In genomic region chr15:27095809-27096580, GRCh38 we compare ENCODE assay signal across 15 cellular contexts.
DNase-seq lines count a peak whose midpoint lies in the region; ATAC-seq, FAIRE-seq and TF ChIP-seq lines count a peak whose summit lies in the region.
"Had no signal": no experiment of that assay in that cellular context is flagged by ENCODE, and none has a peak within 500 bp of the region (broad histone marks: within the 10 kb centered on the region; RNA-seq: fewer than 3 reads in every experiment).

No MANE protein-coding gene starts in this region.

- ATAC-seq in GM21515 (IDR thresholded peaks at IDR 0.05; ENCODE audit: unreplicated experiment) = no peak

- no peak overlapping the region for H2AFZ ChIP-seq in astrocyte (ENCODE audit: low read depth, low read length)
- H2AFZ ChIP-seq: parathyroid adenoma had no signal

- no peak overlapping the region for H3K27ac ChIP-seq in astrocyte (ENCODE audit: low read depth, low read length)
- H3K27ac ChIP-seq in ascending aorta = no peak overlapping the region
- H3K27ac ChIP-seq: parathyroid adenoma, stomach had no signal

- no peaks in the 10 kb centered on the region for H3K79me2 ChIP-seq in astrocyte (ENCODE audit: insufficient read depth, low read length)
- H3K79me2 ChIP-seq: parathyroid adenoma had no signal

- no peaks in the 10 kb centered on the region for H4K20me1 ChIP-seq in astrocyte (ENCODE audit: insufficient read depth, low read length)

- H3K4me3 ChIP-seq in astrocyte (ENCODE audit: insufficient read depth, low read depth, low read length) = no peak overlapping the region
- no peak overlapping the region for H3K4me3 ChIP-seq in ascending aorta
- H3K4me3 ChIP-seq: stomach had no signal

- H3K9me3 ChIP-seq in astrocyte (ENCODE audit: insufficient read depth, low read depth, low read length) (no peaks in the 10 kb centered on the region), ascending aorta (no peaks in the 10 kb centered on the region)

- intact Hi-C loops in ascending aorta (cut with DNase I) = no loop called here

- H3K4me2 ChIP-seq in astrocyte (ENCODE audit: low read length) = peak overlapping the region; percentile 43

- H3K36me3 Mint-ChIP-seq in astrocyte (ENCODE audit: low read depth, unreplicated experiment) (no peaks in the 10 kb centered on the region), nephron (ENCODE audit: low read depth) (no peaks in the 10 kb centered on the region)
- H3K36me3 Mint-ChIP-seq: activated naive CD4-positive, alpha-beta T cell treated with anti-CD3 and anti-CD28 coated beads, Interleukin-2, amount 10 ng/mL, durations not matched to agents 7 days and 5 days had no signal

- peaks cover 7% of the 10 kb centered on the region for H3K4me1 ChIP-seq in astrocyte (ENCODE audit: insufficient read depth, low read length)
- no peaks in the 10 kb centered on the region for H3K4me1 ChIP-seq in ascending aorta
- H3K4me1 ChIP-seq: parathyroid adenoma had no signal

- DNase-seq in DMS 273 (lab: John Stamatoyannopoulos, UW; ENCODE audit: unreplicated experiment) = peak; percentile 93
- peak; percentile 94 to 97 for DNase-seq in NCI-H524 (lab: John Stamatoyannopoulos, UW)
- DNase-seq in astrocyte (ENCODE audit: low read depth) = peak; percentile 26
- no peak for DNase-seq in ascending aorta (ENCODE audit: low spot score in 2 of 2)
- DNase-seq in stimulated activated CD4-positive, alpha-beta T cell treated with anti-CD3 and anti-CD28 coated beads, Interleukin-4, amount 100 ng/mL, for 1 hour = no peak
- no peak for DNase-seq in T-helper 9 cell
- DNase-seq: activated CD4-positive, alpha-beta T cell treated with anti-CD3 and anti-CD28 coated beads, Interleukin-2, amount 10 ng/mL, durations not matched to agents 24 days and 14 days; activated naive CD4-positive, alpha-beta T cell treated with anti-CD3 and anti-CD28 coated beads, Interleukin-2, amount 10 ng/mL, durations not matched to agents 7 days and 5 days; DMS79 treated with DMSO at 0.1 percent for 48 hours; effector CD4-positive, alpha-beta T cell; NCI-H146; stomach had no signal

- peaks cover 15% of the 10 kb centered on the region for H3K4me1 Mint-ChIP-seq in astrocyte (ENCODE audit: low read depth, unreplicated experiment)
- H3K4me1 Mint-ChIP-seq in nephron = peaks cover 43% of the 10 kb centered on the region
- H3K4me1 Mint-ChIP-seq: activated CD4-positive, alpha-beta T cell treated with anti-CD3 and anti-CD28 coated beads, Interleukin-2, amount 10 ng/mL, durations not matched to agents 24 days and 14 days; activated naive CD4-positive, alpha-beta T cell treated with anti-CD3 and anti-CD28 coated beads, Interleukin-2, amount 10 ng/mL, durations not matched to agents 7 days and 5 days had no signal

- H3K27me3 ChIP-seq in astrocyte (ENCODE audit: insufficient read depth, low read length) (no peaks in the 10 kb centered on the region), ascending aorta (no peaks in the 10 kb centered on the region)
- H3K27me3 ChIP-seq: stomach had no signal

- H3K4me3 Mint-ChIP-seq in astrocyte (ENCODE audit: unreplicated experiment) = no peak overlapping the region
- H3K4me3 Mint-ChIP-seq in nephron = no peak overlapping the region
- H3K4me3 Mint-ChIP-seq: activated CD4-positive, alpha-beta T cell treated with anti-CD3 and anti-CD28 coated beads, Interleukin-2, amount 10 ng/mL, durations not matched to agents 24 days and 14 days; activated naive CD4-positive, alpha-beta T cell treated with anti-CD3 and anti-CD28 coated beads, Interleukin-2, amount 10 ng/mL, durations not matched to agents 7 days and 5 days had no signal

- no peaks in the 10 kb centered on the region for H3K27me3 Mint-ChIP-seq in astrocyte (ENCODE audit: low read depth, unreplicated experiment)
- H3K27me3 Mint-ChIP-seq in nephron (ENCODE audit: low read depth) = no peaks in the 10 kb centered on the region
- H3K27me3 Mint-ChIP-seq: activated CD4-positive, alpha-beta T cell treated with anti-CD3 and anti-CD28 coated beads, Interleukin-2, amount 10 ng/mL, durations not matched to agents 24 days and 14 days; activated naive CD4-positive, alpha-beta T cell treated with anti-CD3 and anti-CD28 coated beads, Interleukin-2, amount 10 ng/mL, durations not matched to agents 7 days and 5 days had no signal

- H3K27ac Mint-ChIP-seq in astrocyte (ENCODE audit: unreplicated experiment) = no peak overlapping the region
- peak overlapping the region; percentile 57 to 82 (median 73) for H3K27ac Mint-ChIP-seq in nephron
- H3K27ac Mint-ChIP-seq: activated CD4-positive, alpha-beta T cell treated with anti-CD3 and anti-CD28 coated beads, Interleukin-2, amount 10 ng/mL, durations not matched to agents 24 days and 14 days; activated naive CD4-positive, alpha-beta T cell treated with anti-CD3 and anti-CD28 coated beads, Interleukin-2, amount 10 ng/mL, durations not matched to agents 7 days and 5 days had no signal

- H3K9me3 Mint-ChIP-seq in astrocyte (ENCODE audit: unreplicated experiment) = no peaks in the 10 kb centered on the region
- H3K9me3 Mint-ChIP-seq in nephron = peaks cover 4% of the 10 kb centered on the region

- no peak for FAIRE-seq in astrocyte (lab: Jason Lieb, UNC)

- H3K36me3 ChIP-seq in astrocyte (ENCODE audit: insufficient read depth, low read length) (no peaks in the 10 kb centered on the region), ascending aorta (no peaks in the 10 kb centered on the region)
- H3K36me3 ChIP-seq: stomach had no signal

- TF ChIP-seq CTCF in astrocyte (IDR thresholded peaks at IDR 0.05; ENCODE audit: insufficient read depth, low read depth, low read length) = no peak
- TF ChIP-seq CTCF in nephron (IDR thresholded peaks at IDR 0.05; ENCODE audit: unreplicated experiment in 3 of 3) = no peak
- TF ChIP-seq CTCF in ascending aorta (IDR thresholded peaks at IDR 0.05) = no peak

- H3K9ac ChIP-seq in astrocyte (ENCODE audit: low read length) = no peak overlapping the region
- H3K9ac ChIP-seq: parathyroid adenoma had no signal

Comparison
In these comparisons a context has a peak if more than half of its experiments do, and no peak if none do; other contexts are left out.
1. DNase-seq: peak in DMS 273 (single experiment), NCI-H524 (2 of 2) and astrocyte (single experiment); none in ascending aorta (0 of 2), stimulated activated CD4-positive, alpha-beta T cell treated with anti-CD3 and anti-CD28 coated beads, Interleukin-4, amount 100 ng/mL, for 1 hour (single experiment) and T-helper 9 cell (single experiment).